In genomic region chr7:124965553-124965952, GRCh38 we compare ENCODE assay signal across 7 cellular contexts.
"Had no signal": no experiment of that assay in that cellular context is flagged by ENCODE, and none has a peak within 500 bp of the region (broad histone marks: within the 10 kb centered on the region; RNA-seq: fewer than 3 reads in every experiment).

No MANE protein-coding gene starts in this region.

- H3K27ac ChIP-seq: HL-60 had no signal

- FAIRE-seq: H54, HepG2 had no signal

- ATAC-seq: HepG2 had no signal

- DNase-seq: GOT3, H9, HCEC 1CT, KG1 had no signal
